18 cellular contexts compared by ENCODE assay signal in genomic region chr10:125068406-125068805, GRCh38.
DNase-seq lines count a peak whose midpoint lies in the region; ATAC-seq and TF ChIP-seq lines count a peak whose summit lies in the region.
"Had no signal": no experiment of that assay in that cellular context is flagged by ENCODE, and none has a peak within 500 bp of the region (broad histone marks: within the 10 kb centered on the region; RNA-seq: fewer than 3 reads in every experiment).

No MANE protein-coding gene starts in this region.

- H3K4me1 Mint-ChIP-seq in nephron = peaks cover 45% of the 10 kb centered on the region
- H3K4me1 Mint-ChIP-seq in type B pancreatic cell (ENCODE audit: unreplicated experiment) = peaks cover 50% of the 10 kb centered on the region

- 22 to 23% methylated on average over 2 of the region's 2 CpGs for WGBS in body of pancreas, 2 donors

- no peaks in the 10 kb centered on the region for H3K9me3 ChIP-seq in body of pancreas
- H3K9me3 ChIP-seq: BE2C, SJCRH30 had no signal

- H3K4me1 ChIP-seq in body of pancreas = peaks cover 52% of the 10 kb centered on the region
- H3K4me1 ChIP-seq: BE2C, SJCRH30 had no signal

- H3K9me3 Mint-ChIP-seq in nephron (no peaks in the 10 kb centered on the region), type B pancreatic cell (no peaks in the 10 kb centered on the region)
- H3K9me3 Mint-ChIP-seq: CD8-positive, alpha-beta memory T cell had no signal

- no peak for DNase-seq in Right ventricle myocardium superior
- DNase-seq in cardiac septum (ENCODE audit: low spot score) = no peak
- peak in 2 of 4 donors; percentile 34 to 41 for DNase-seq in body of pancreas
- no peak for DNase-seq in type B pancreatic cell (ENCODE audit: extremely low spot score, unreplicated experiment)
- no peak for DNase-seq in activated CD4-positive, alpha-beta T cell treated with anti-CD3 and anti-CD28 coated beads for 48 hours
- DNase-seq: BE2C; CD8-positive, alpha-beta memory T cell; DMS79 treated with DMSO at 0.1 percent for 48 hours; NCI-H1105; NCI-H1694 treated with DMSO at 0.1 percent for 48 hours; NCI-H69; NK-92 treated with Interleukin-12 subunit alpha and Interleukin-12 subunit beta, amount 100 ng/mL, for 24 hours; RPMI8226; SJCRH30 had no signal

- no peak overlapping the region for H3K4me3 Mint-ChIP-seq in nephron
- no peak overlapping the region for H3K4me3 Mint-ChIP-seq in type B pancreatic cell
- H3K4me3 Mint-ChIP-seq: CD8-positive, alpha-beta memory T cell had no signal

- H3K27me3 Mint-ChIP-seq in nephron (ENCODE audit: low read depth) (no peaks in the 10 kb centered on the region), type B pancreatic cell (no peaks in the 10 kb centered on the region)
- H3K27me3 Mint-ChIP-seq: CD8-positive, alpha-beta memory T cell had no signal

- no peaks in the 10 kb centered on the region for H3K27me3 ChIP-seq in body of pancreas
- H3K27me3 ChIP-seq: BE2C, SJCRH30 had no signal

- no peak for TF ChIP-seq POLR2A in body of pancreas (IDR thresholded peaks at IDR 0.05)

- peak in 4 of 7 experiments; percentile 8 to 19 (median 16) for TF ChIP-seq CTCF in body of pancreas (IDR thresholded peaks at IDR 0.05)
- no peak for TF ChIP-seq CTCF in nephron (IDR thresholded peaks at IDR 0.05; ENCODE audit: unreplicated experiment in 3 of 3)
- TF ChIP-seq CTCF in type B pancreatic cell (conservative IDR thresholded peaks at IDR 0.05) = no peak

- intact Hi-C loops in Right ventricle myocardium superior (cut with DNase I) (no loop called here), cardiac septum (cut with DNase I) (no loop called here), body of pancreas (cut with DNase I) (no loop called here)

- H3K36me3 ChIP-seq in body of pancreas (replicated peaks in 1 of 2; ENCODE audit: insufficient read depth in 1 of 2, low read depth in 2 of 2) = no peaks in the 10 kb centered on the region
- H3K36me3 ChIP-seq: BE2C had no signal

- H3K27ac Mint-ChIP-seq in nephron (peak overlapping the region; percentile 40 to 76 (median 69)), type B pancreatic cell (peak overlapping the region; percentile 99)

- H3K4me3 ChIP-seq in body of pancreas = no peak overlapping the region
- H3K4me3 ChIP-seq: SJCRH30 had no signal

- peak overlapping the region in 1 of 4 donors; percentile 24 for H3K27ac ChIP-seq in body of pancreas
- H3K27ac ChIP-seq: 22Rv1, SJCRH30 had no signal

- peak; percentile 21 for ATAC-seq in Right ventricle myocardium superior (ENCODE audit: poor library complexity)
- ATAC-seq in body of pancreas = no peak
- no peak for ATAC-seq in GM18517 (IDR thresholded peaks at IDR 0.05; ENCODE audit: unreplicated experiment)
- no peak for ATAC-seq in HG02884 (IDR thresholded peaks at IDR 0.05; ENCODE audit: unreplicated experiment)

- H3K36me3 Mint-ChIP-seq in nephron (ENCODE audit: low read depth) (peaks cover 29% of the 10 kb centered on the region), type B pancreatic cell (peaks cover 22% of the 10 kb centered on the region)
- H3K36me3 Mint-ChIP-seq: CD8-positive, alpha-beta memory T cell had no signal

Comparison
In these comparisons a context has a peak if more than half of its experiments do, and no peak if none do; other contexts are left out.
1. CTCF ChIP-seq: peak in body of pancreas (4 of 7); none in nephron (0 of 3) and type B pancreatic cell (single experiment).